ENCODE assay signal across 16 cellular contexts in the genomic region with DNA sequence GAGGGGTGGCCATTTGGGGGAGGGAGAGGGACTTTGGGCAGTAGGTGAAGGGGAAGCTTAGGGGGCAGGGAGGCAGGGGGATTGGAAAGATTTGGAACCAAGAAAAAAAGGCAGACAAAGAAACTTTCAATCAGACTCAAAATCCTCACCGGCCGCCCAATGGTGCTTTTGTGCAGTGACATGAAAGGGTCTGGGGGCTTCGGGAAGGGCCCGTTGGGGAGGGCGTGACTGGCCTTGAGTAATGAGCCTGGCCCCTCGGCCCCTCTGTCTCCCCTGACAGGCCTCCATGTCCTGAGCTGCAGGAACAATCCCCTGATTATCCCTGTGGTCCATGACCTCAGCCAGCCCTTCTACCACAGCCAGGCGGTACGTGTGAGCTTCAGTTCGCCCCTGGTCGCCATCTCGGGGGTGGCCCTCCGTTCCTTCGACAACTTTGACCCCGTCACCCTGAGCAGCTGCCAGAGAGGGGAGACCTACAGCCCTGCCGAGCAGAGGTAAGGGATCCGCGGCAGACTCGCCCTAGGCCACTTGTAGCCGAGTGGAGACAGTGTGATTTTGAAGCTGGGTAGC.
DNase-seq lines count a peak whose midpoint lies in the region; ATAC-seq, FAIRE-seq and TF ChIP-seq lines count a peak whose summit lies in the region.
"Had no signal": no experiment of that assay in that cellular context is flagged by ENCODE, and none has a peak within 500 bp of the region (broad histone marks: within the 10 kb centered on the region; RNA-seq: fewer than 3 reads in every experiment).

No MANE protein-coding gene starts in this region.

- in situ Hi-C loops in HepG2 (cut with HindIII; ENCODE audit: extremely low pct_ligation_motif_present, low pct_unique_long_range_greater_than_20kb): loop anchor here (25.0 kb wide), 1 partner anchor 228 kb away; no protein-coding TSS in a partner anchor

- CTCF ChIA-PET in HepG2 (lab: Yijun Ruan, JAX; ENCODE audit: low intra/inter-chr PET ratio, low total read pairs): no interaction called here

- TF ChIP-seq CTCF in HepG2 (CRISPR knock-in tag; IDR thresholded peaks at IDR 0.05) (no peak), right lobe of liver (IDR thresholded peaks at IDR 0.05) (no peak), endodermal cell (conservative IDR thresholded peaks at IDR 0.05) (no peak), neural progenitor cell (IDR thresholded peaks at IDR 0.05) (no peak), type B pancreatic cell (conservative IDR thresholded peaks at IDR 0.05) (peak; percentile 40)

- H3K27ac Mint-ChIP-seq in endodermal cell (no peak overlapping the region), neural progenitor cell (peak overlapping the region; percentile 72), type B pancreatic cell (peak overlapping the region; percentile 62)
- H3K27ac Mint-ChIP-seq: CD8-positive, alpha-beta memory T cell had no signal

- TF ChIP-seq EP300 in HepG2 (IDR thresholded peaks at IDR 0.05; ENCODE audit: low read depth in 2 of 2, low read length in 2 of 2): no peak
- TF ChIP-seq EP300 in HepG2 (CRISPR knock-in tag; IDR thresholded peaks at IDR 0.05; ENCODE audit: borderline replicate concordance): no peak

- H3K4me3 Mint-ChIP-seq in endodermal cell: no peak overlapping the region
- H3K4me3 Mint-ChIP-seq in neural progenitor cell: peak overlapping the region; percentile 74
- peak overlapping the region; percentile 67 for H3K4me3 Mint-ChIP-seq in type B pancreatic cell
- H3K4me3 Mint-ChIP-seq: CD8-positive, alpha-beta memory T cell had no signal

- H3K27me3 Mint-ChIP-seq in endodermal cell (ENCODE audit: insufficient read depth) (peaks cover 83% of the 10 kb centered on the region), neural progenitor cell (ENCODE audit: insufficient read depth, low read depth) (peaks cover 32% of the 10 kb centered on the region), type B pancreatic cell (no peaks in the 10 kb centered on the region)

- H3K36me3 Mint-ChIP-seq in endodermal cell (ENCODE audit: low read depth) (no peaks in the 10 kb centered on the region), neural progenitor cell (peaks cover 12% of the 10 kb centered on the region), type B pancreatic cell (peaks cover 6% of the 10 kb centered on the region)
- H3K36me3 Mint-ChIP-seq: CD8-positive, alpha-beta memory T cell had no signal

- POLR2A ChIA-PET in HepG2 (lab: Yijun Ruan, JAX): no interaction called here

- intact Hi-C loops in HepG2 (cut with micrococcal nuclease; ENCODE audit: unreplicated experiment): loop anchor here (10.0 kb wide), 1 partner anchor 130 kb away; no protein-coding TSS in a partner anchor
- intact Hi-C loops in right lobe of liver (cut with DNase I): no loop called here
- intact Hi-C loops in left cardiac atrium (cut with DNase I): no loop called here

- H3K9me3 ChIP-seq in HepG2 (ENCODE audit: low read length): no peaks in the 10 kb centered on the region
- H3K9me3 ChIP-seq in right lobe of liver: no peaks in the 10 kb centered on the region
- H3K9me3 ChIP-seq in endodermal cell (ENCODE audit: control insufficient read depth, low read length): no peaks in the 10 kb centered on the region
- H3K9me3 ChIP-seq in neural progenitor cell (ENCODE audit: low read depth): no peaks in the 10 kb centered on the region
- H3K9me3 ChIP-seq: BLaER1, Caco-2 had no signal

- H3K4me1 Mint-ChIP-seq in endodermal cell (peaks cover 43% of the 10 kb centered on the region), neural progenitor cell (peaks cover 65% of the 10 kb centered on the region), type B pancreatic cell (ENCODE audit: unreplicated experiment) (peaks cover 34% of the 10 kb centered on the region)
- H3K4me1 Mint-ChIP-seq: CD8-positive, alpha-beta memory T cell had no signal

- H3F3A ChIP-seq in neural progenitor cell (ENCODE audit: low read depth): peaks cover 48% of the 10 kb centered on the region

- H3K4me1 ChIP-seq in HepG2 (ENCODE audit: insufficient read depth, low read length) (peaks cover 46% of the 10 kb centered on the region), right lobe of liver (peaks cover 0 to 15% (median 4%) of the 10 kb centered on the region in 4 donors), endodermal cell (ENCODE audit: control insufficient read depth, insufficient read depth, low read length) (no peaks in the 10 kb centered on the region), neural progenitor cell (peaks cover 54% of the 10 kb centered on the region)
- H3K4me1 ChIP-seq: BLaER1, Caco-2 had no signal

- BruUV-seq in HepG2 (replicated peaks; lab: Mats Ljungman, UMichigan): no TSS peak

- H3K27ac ChIP-seq in HepG2 (ENCODE audit: extremely low read length, insufficient read depth, low read length) (no peak overlapping the region), right lobe of liver (no peak overlapping the region), endodermal cell (ENCODE audit: low read depth, low read length) (peak overlapping the region; percentile 71), neural progenitor cell (no peak overlapping the region)
- H3K27ac ChIP-seq: BLaER1 had no signal

- TF ChIP-seq RAD21 in HepG2 (CRISPR knock-in tag; IDR thresholded peaks at IDR 0.05): no peak

- DNase-seq in HepG2 (ENCODE audit: low spot score): no peak
- no peak for DNase-seq in right lobe of liver
- no peak for DNase-seq in endodermal cell
- peak; percentile 80 for DNase-seq in neural progenitor cell (ENCODE audit: low spot score)
- DNase-seq in type B pancreatic cell (ENCODE audit: extremely low spot score, unreplicated experiment): no peak
- no peak for DNase-seq in activated effector memory CD4-positive, alpha-beta T cell treated with Interleukin-2 at 50 U/mL for 16 hours
- DNase-seq in RKO (ENCODE audit: low spot score): no peak
- no peak for DNase-seq in left cardiac atrium
- DNase-seq: 8988T; AML-193; Caco-2; CD8-positive, alpha-beta memory T cell; GF-D8; H9 had no signal

- H3K4me2 ChIP-seq in HepG2 (ENCODE audit: low read depth, low read length) (peak overlapping the region; percentile 56; the same call in 1 of the 2 replicates), neural progenitor cell (peak overlapping the region; percentile 52)
- H3K4me2 ChIP-seq: BLaER1 had no signal

- peaks cover 1 to 32% of the 10 kb centered on the region in 2 experiments; a peak in 4 of 5 replicates for H3K27me3 ChIP-seq in HepG2 (ENCODE audit: control insufficient read depth in 1 of 2, insufficient read depth in 2 of 2, low read length in 2 of 2)
- H3K27me3 ChIP-seq in right lobe of liver: no peaks in the 10 kb centered on the region
- peaks cover 73% of the 10 kb centered on the region for H3K27me3 ChIP-seq in endodermal cell (ENCODE audit: control insufficient read depth, insufficient read depth, low read length, poor library complexity, severe bottlenecking)
- H3K27me3 ChIP-seq in neural progenitor cell: peaks cover 69% of the 10 kb centered on the region
- H3K27me3 ChIP-seq: BLaER1 had no signal

- H2AFZ ChIP-seq in HepG2 (ENCODE audit: low read length): no peak overlapping the region
- no peak overlapping the region for H2AFZ ChIP-seq in neural progenitor cell (replicated peaks)

- H3K36me3 ChIP-seq in HepG2 (replicated peaks in 1 of 2; ENCODE audit: control insufficient read depth in 1 of 2, insufficient read depth in 2 of 2, low read length in 2 of 2): no peaks in the 10 kb centered on the region
- H3K36me3 ChIP-seq in right lobe of liver: no peaks in the 10 kb centered on the region
- H3K36me3 ChIP-seq in endodermal cell (ENCODE audit: control insufficient read depth, insufficient read depth, low read length): no peaks in the 10 kb centered on the region
- H3K36me3 ChIP-seq in neural progenitor cell: no peaks in the 10 kb centered on the region
- H3K36me3 ChIP-seq: BLaER1 had no signal

- H3K79me2 ChIP-seq in HepG2 (ENCODE audit: insufficient read depth, low read length) (no peaks in the 10 kb centered on the region), neural progenitor cell (ENCODE audit: low read depth) (no peaks in the 10 kb centered on the region)

- H4K20me1 ChIP-seq in HepG2 (ENCODE audit: insufficient read depth, low read length) (no peaks in the 10 kb centered on the region), neural progenitor cell (ENCODE audit: low read depth) (peaks cover 42% of the 10 kb centered on the region)
- H4K20me1 ChIP-seq: BLaER1 had no signal

- H3K9ac ChIP-seq in HepG2 (ENCODE audit: insufficient read depth, low read depth, low read length): no peak overlapping the region
- no peak overlapping the region for H3K9ac ChIP-seq in endodermal cell (ENCODE audit: extremely low read depth, low read length, poor library complexity, severe bottlenecking)
- H3K9ac ChIP-seq in neural progenitor cell: no peak overlapping the region
- H3K9ac ChIP-seq: BLaER1 had no signal

- TF ChIP-seq POLR2A in HepG2 (IDR thresholded peaks at IDR 0.05; ENCODE audit: insufficient read depth in 1 of 2, low read depth in 2 of 2, low read length in 2 of 2) (no peak), right lobe of liver (IDR thresholded peaks at IDR 0.05) (no peak)

- ATAC-seq in HepG2: peak; percentile 39; the same call in 2 of the 3 replicates
- no peak for ATAC-seq in right lobe of liver
- no peak for ATAC-seq in left cardiac atrium

- no peak for FAIRE-seq in HepG2 (lab: Jason Lieb, UNC)
- FAIRE-seq: HTR-8/SVneo had no signal

- WGBS in HepG2 (ENCODE audit: low lambda C conversion rate): 34% methylated on average over 10 of the region's 19 CpGs
- WGBS in right lobe of liver (ENCODE audit: insufficient coverage, low coverage, low lambda C conversion rate, missing lambda C conversion rate): 55% methylated on average over 7 of the region's 19 CpGs
- WGBS in endodermal cell (ENCODE audit: insufficient coverage in 1 of 2, insufficient read length in 1 of 2), 2 experiments: 69 to 83% methylated on average over 14 to 19 of the region's 19 CpGs

- H3K4me3 ChIP-seq in HepG2 (replicated peaks in 1 of 3; ENCODE audit: insufficient read depth in 1 of 3, low read depth in 2 of 3, low read length in 3 of 3) (no peak overlapping the region; a peak in 1 of 6 replicates), right lobe of liver (no peak overlapping the region), endodermal cell (ENCODE audit: low read length) (no peak overlapping the region), neural progenitor cell (no peak overlapping the region)
- H3K4me3 ChIP-seq: BLaER1 had no signal

- no peaks in the 10 kb centered on the region for H3K9me3 Mint-ChIP-seq in endodermal cell
- peaks cover 2% of the 10 kb centered on the region for H3K9me3 Mint-ChIP-seq in neural progenitor cell
- H3K9me3 Mint-ChIP-seq in type B pancreatic cell: no peaks in the 10 kb centered on the region
- H3K9me3 Mint-ChIP-seq: H9 had no signal

TF ChIP-seq in HepG2, 621 proteins besides CTCF, POLR2A, EP300 and RAD21 (continues in another document):
- TF ChIP-seq ZNF205 (CRISPR knock-in tag; IDR thresholded peaks at IDR 0.05) (no peak), ZNF589 (CRISPR knock-in tag; conservative IDR thresholded peaks at IDR 0.05) (no peak)
